Comparison of ENCODE assay signal across 9 cellular contexts in genomic region chr13:98172570-98173405, GRCh38. TPM values are rescaled to one million over a fixed set of nuclear protein-coding genes. Genes with fewer than 3 reads are reported as not detected.
DNase-seq lines count a peak whose midpoint lies in the region; ATAC-seq, FAIRE-seq and TF ChIP-seq lines count a peak whose summit lies in the region.
"Had no signal": no experiment of that assay in that cellular context is flagged by ENCODE, and none has a peak within 500 bp of the region (broad histone marks: within the 10 kb centered on the region; RNA-seq: fewer than 3 reads in every experiment).

No MANE protein-coding gene starts in this region.

- H3K9ac ChIP-seq in astrocyte (ENCODE audit: low read length) = peak overlapping the region; percentile 76

- no peaks in the 10 kb centered on the region for H3K27me3 Mint-ChIP-seq in Calu3 (ENCODE audit: unreplicated experiment)
- H3K27me3 Mint-ChIP-seq in astrocyte (ENCODE audit: low read depth, unreplicated experiment) = no peaks in the 10 kb centered on the region
- H3K27me3 Mint-ChIP-seq in CD4-positive, alpha-beta memory T cell = peaks cover 7 to 12% of the 10 kb centered on the region in 2 donors

- H3K4me1 ChIP-seq in astrocyte (ENCODE audit: insufficient read depth, low read length) (peaks cover 51% of the 10 kb centered on the region), prostate gland (replicated peaks) (peaks cover 24% of the 10 kb centered on the region)
- H3K4me1 ChIP-seq in CD4-positive, alpha-beta memory T cell (ENCODE audit: insufficient read depth, low read length) = no peaks in the 10 kb centered on the region

- H3K4me2 ChIP-seq in astrocyte (ENCODE audit: low read length) = peak overlapping the region; percentile 78

- H3K9me3 Mint-ChIP-seq in Calu3 (ENCODE audit: low read depth, unreplicated experiment) (no peaks in the 10 kb centered on the region), astrocyte (ENCODE audit: unreplicated experiment) (peaks cover 1% of the 10 kb centered on the region)
- peaks cover 0 to 2% (median 0%) of the 10 kb centered on the region in 8 donors for H3K9me3 Mint-ChIP-seq in CD4-positive, alpha-beta memory T cell

- TF ChIP-seq POLR2A in prostate gland (IDR thresholded peaks at IDR 0.05) = no peak

- peak overlapping the region; percentile 92 for H3K27ac ChIP-seq in astrocyte (ENCODE audit: low read depth, low read length)
- peak overlapping the region; percentile 60 to 71 for H3K27ac ChIP-seq in prostate gland
- H3K27ac ChIP-seq in CD4-positive, alpha-beta memory T cell (ENCODE audit: low read depth, low read length) = no peak overlapping the region

- POLR2A ChIA-PET in CD4-positive, alpha-beta memory T cell (lab: Charles Lee; ENCODE audit: partially characterized antibody) = no interaction called here

- H3K27ac Mint-ChIP-seq in Calu3 (ENCODE audit: unreplicated experiment) (peak overlapping the region; percentile 66), astrocyte (ENCODE audit: unreplicated experiment) (peak overlapping the region; percentile 98)
- H3K27ac Mint-ChIP-seq in CD4-positive, alpha-beta memory T cell = no peak overlapping the region

- CTCF ChIA-PET in Calu3 (lab: Charles Lee) = no interaction called here
- CTCF ChIA-PET in CD4-positive, alpha-beta memory T cell (lab: Charles Lee; ENCODE audit: partially characterized antibody) = no interaction called here

- no TSS peak for BruUV-seq in Calu3 (replicated peaks; lab: Mats Ljungman, UMichigan)

- H3K36me3 ChIP-seq in astrocyte (ENCODE audit: insufficient read depth, low read length) (no peaks in the 10 kb centered on the region), prostate gland (no peaks in the 10 kb centered on the region)
- H3K36me3 ChIP-seq in CD4-positive, alpha-beta memory T cell (ENCODE audit: insufficient read depth, low read length) = no peaks in the 10 kb centered on the region

- WGBS in prostate gland = 21% methylated on average over 7 of the region's 7 CpGs

- no peak for TF ChIP-seq CTCF in Calu3 (IDR thresholded peaks at IDR 0.05; ENCODE audit: unreplicated experiment)
- no peak for TF ChIP-seq CTCF in astrocyte (IDR thresholded peaks at IDR 0.05; ENCODE audit: insufficient read depth, low read depth, low read length)
- TF ChIP-seq CTCF in prostate gland (IDR thresholded peaks at IDR 0.05) = no peak

- H4K20me1 ChIP-seq in astrocyte (ENCODE audit: insufficient read depth, low read length) = no peaks in the 10 kb centered on the region

- H2AFZ ChIP-seq in astrocyte (ENCODE audit: low read depth, low read length) = no peak overlapping the region

- H3K9me3 ChIP-seq in astrocyte (ENCODE audit: insufficient read depth, low read depth, low read length) (no peaks in the 10 kb centered on the region), prostate gland (no peaks in the 10 kb centered on the region)
- H3K9me3 ChIP-seq in CD4-positive, alpha-beta memory T cell (ENCODE audit: control insufficient read depth in 1 of 2, low read length in 2 of 2) = no peaks in the 10 kb centered on the region

- ATAC-seq in left ventricle myocardium superior = peak; percentile 30
- ATAC-seq in HG02588 (IDR thresholded peaks at IDR 0.05; ENCODE audit: unreplicated experiment) = no peak

- peaks cover 70% of the 10 kb centered on the region for H3K79me2 ChIP-seq in astrocyte (ENCODE audit: insufficient read depth, low read length)

- peak; percentile 88 for FAIRE-seq in astrocyte (lab: Jason Lieb, UNC)

- DNase-seq in Calu3 (no peak), astrocyte (ENCODE audit: low read depth) (peak; percentile 62), left ventricle myocardium superior (no peak), prostate gland (ENCODE audit: low spot score) (peak; percentile 43), COLO829 (ENCODE audit: low spot score) (no peak)
- DNase-seq in CD4-positive, alpha-beta memory T cell = no peak
- no peak for DNase-seq in stimulated activated CD4-positive, alpha-beta T cell treated with anti-CD3 and anti-CD28 coated beads, Interleukin-4, amount 100 ng/mL, for 4 hours
- DNase-seq: activated CD4-positive, alpha-beta T cell treated with anti-CD3 and anti-CD28 coated beads, Interleukin-2, amount 50 U/mL, for 48 hours had no signal

- peak overlapping the region; percentile 14 for H3K4me3 ChIP-seq in astrocyte (ENCODE audit: insufficient read depth, low read depth, low read length)
- no peak overlapping the region for H3K4me3 ChIP-seq in prostate gland
- H3K4me3 ChIP-seq in CD4-positive, alpha-beta memory T cell (ENCODE audit: low read length in 2 of 2) = no peak overlapping the region

- H3K4me1 Mint-ChIP-seq in Calu3 (ENCODE audit: low read depth, unreplicated experiment) (peaks cover 25% of the 10 kb centered on the region), astrocyte (ENCODE audit: low read depth, unreplicated experiment) (peaks cover 71% of the 10 kb centered on the region)
- H3K4me1 Mint-ChIP-seq in CD4-positive, alpha-beta memory T cell = no peaks in the 10 kb centered on the region

- H3K36me3 Mint-ChIP-seq in Calu3 (ENCODE audit: insufficient read depth, unreplicated experiment) (no peaks in the 10 kb centered on the region), astrocyte (ENCODE audit: low read depth, unreplicated experiment) (peaks cover 5% of the 10 kb centered on the region)
- no peaks in the 10 kb centered on the region for H3K36me3 Mint-ChIP-seq in CD4-positive, alpha-beta memory T cell

- peak overlapping the region; percentile 46 for H3K4me3 Mint-ChIP-seq in Calu3 (ENCODE audit: low read depth, unreplicated experiment)
- peak overlapping the region; percentile 58 for H3K4me3 Mint-ChIP-seq in astrocyte (ENCODE audit: unreplicated experiment)
- H3K4me3 Mint-ChIP-seq in CD4-positive, alpha-beta memory T cell = no peak overlapping the region

- H3K27me3 ChIP-seq in astrocyte (ENCODE audit: insufficient read depth, low read length) = no peaks in the 10 kb centered on the region
- no peaks in the 10 kb centered on the region for H3K27me3 ChIP-seq in prostate gland (replicated peaks; ENCODE audit: insufficient read depth)
- H3K27me3 ChIP-seq in CD4-positive, alpha-beta memory T cell (ENCODE audit: insufficient read depth, low read length) = no peaks in the 10 kb centered on the region

- intact Hi-C loops in Calu3 (cut with micrococcal nuclease; ENCODE audit: unreplicated experiment) (no loop called here), left ventricle myocardium superior (cut with micrococcal nuclease) (no loop called here), prostate gland (cut with DNase I) (no loop called here)
- intact Hi-C loops in CD4-positive, alpha-beta memory T cell (cut with micrococcal nuclease) = no loop called here

RNA-seq across cellular contexts. Expression of gene RNF113B, which starts 4.3 kb away (rescaled TPM):
- total RNA-seq in Calu3 (2022) (not detected in 2 replicates), astrocyte (not detected in 2 replicates), left ventricle myocardium superior (not detected), prostate gland (10 to 100 TPM in 1 of 2 donors, not detected in 1; 11.2 TPM)
- not detected for total RNA-seq in CD4-positive, alpha-beta memory T cell
- not detected for polyA plus RNA-seq in CD4-positive, alpha-beta memory T cell

RNA-seq across cellular contexts. Expression of gene FARP1, which starts 29.9 kb away (rescaled TPM):
- 30.9 and 47.0 TPM in 2 replicates for total RNA-seq in Calu3 (2022)
- 99.9 and 128 TPM in 2 replicates for total RNA-seq in astrocyte
- 14.9 TPM for total RNA-seq in left ventricle myocardium superior
- 10 to 100 TPM; 70.6 to 77.5 TPM for total RNA-seq in prostate gland
- total RNA-seq in CD4-positive, alpha-beta memory T cell = 1 to 10 TPM in 1 of 2 experiments, under 1 TPM in 1; 0.42 to 1.5 TPM
- polyA plus RNA-seq in CD4-positive, alpha-beta memory T cell = under 1 TPM in 1 of 2 donors, not detected in 1; 0.26 TPM

Comparison
In these comparisons a context has a peak if more than half of its experiments do, and no peak if none do; other contexts are left out.
1. DNase-seq: peak in astrocyte (single experiment) and prostate gland (single experiment); none in Calu3 (single experiment), left ventricle myocardium superior (single experiment), COLO829 (single experiment), CD4-positive, alpha-beta memory T cell (0 of 5) and stimulated activated CD4-positive, alpha-beta T cell treated with anti-CD3 and anti-CD28 coated beads, Interleukin-4, amount 100 ng/mL, for 4 hours (0 of 2).
2. H3K27ac Mint-ChIP-seq: peak in Calu3 (single experiment) and astrocyte (single experiment); none in CD4-positive, alpha-beta memory T cell (0 of 7).
3. H3K4me3 Mint-ChIP-seq: peak in Calu3 (single experiment) and astrocyte (single experiment); none in CD4-positive, alpha-beta memory T cell (0 of 8).